8 cellular contexts compared by ENCODE assay signal in the genomic region with DNA sequence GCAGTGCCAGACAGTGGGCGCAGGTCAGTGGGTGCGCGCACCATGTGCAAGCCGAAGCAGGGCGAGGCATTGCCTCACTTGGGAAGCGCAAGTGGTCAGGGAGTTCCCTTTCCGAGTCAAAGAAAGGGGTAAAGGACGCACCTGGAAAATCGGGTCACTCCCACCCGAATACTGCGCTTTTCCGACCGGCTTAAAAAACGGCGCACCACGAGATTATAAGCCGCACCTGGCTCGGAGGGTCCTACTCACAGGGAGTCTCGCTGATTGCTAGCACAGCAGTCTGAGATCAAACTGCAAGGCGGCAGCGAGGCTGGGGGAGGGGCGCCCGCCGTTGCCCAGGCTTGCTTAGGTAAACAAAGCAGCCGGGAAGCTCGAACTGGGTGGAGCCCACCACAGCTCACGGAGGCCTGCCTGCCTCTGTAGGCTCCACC.
A peak's percentile ranks its signal among the peaks of the same experiment; 100 is the strongest.
DNase-seq lines count a peak whose midpoint lies in the region; ATAC-seq and TF ChIP-seq lines count a peak whose summit lies in the region.
"Not testable (repeated sequence)": the region's sequence is repeated elsewhere in the genome, so short reads cannot be mapped to it uniquely, and the experiment has no call there.

No MANE protein-coding gene starts in this region.

- H3K4me1 ChIP-seq in CD8-positive, alpha-beta memory T cell (ENCODE audit: insufficient read depth, low read length); PC-3 (ENCODE audit: insufficient read depth, low read length); right atrium auricular region; mucosa of rectum (ENCODE audit: control insufficient read depth in 2 of 2, insufficient read depth in 2 of 2, low read length in 2 of 2): not testable (repeated sequence)

- H3K27me3 Mint-ChIP-seq in CD8-positive, alpha-beta memory T cell = peaks cover 8 to 17% of the 10 kb centered on the region in 2 donors
- not testable (repeated sequence) for H3K27me3 Mint-ChIP-seq in activated T-cell treated with anti-CD3 and anti-CD28 coated beads, Interleukin-2, amount 50 U/mL, for 24 hours; stimulated activated naive CD8-positive, alpha-beta T cell treated with anti-CD3 and anti-CD28 coated beads, Interleukin-15, Interleukin-2, amounts not matched to agents 100 ng/mL and 50 ng/mL, for 24 hours

- not testable (repeated sequence) for H3F3A ChIP-seq in PC-3 (ENCODE audit: low read length, unreplicated experiment)

- H3K27ac ChIP-seq in CD8-positive, alpha-beta memory T cell (ENCODE audit: low read depth, low read length); right atrium auricular region; mucosa of rectum (ENCODE audit: low read depth in 2 of 2, low read length in 2 of 2): not testable (repeated sequence)
- peak overlapping the region; percentile 13; the same call in 1 of the 2 replicates for H3K27ac ChIP-seq in PC-3 (ENCODE audit: low read length)

- not testable (repeated sequence) for BruUV-seq in PC-3 (replicated peaks; lab: Mats Ljungman, UMichigan)

- not testable (repeated sequence) for H3K9me2 ChIP-seq in PC-3 (replicated peaks; ENCODE audit: low read length)

- not testable (repeated sequence) for H3K4me2 ChIP-seq in PC-3 (ENCODE audit: low read length)

- H4K20me1 ChIP-seq in PC-3 (ENCODE audit: low read length) = not testable (repeated sequence)

- DNase-seq in CD8-positive, alpha-beta memory T cell = peak in 2 of 5 donors; percentile 1 to 6
- peak; percentile 2 to 88 (median 77) for DNase-seq in NCI-H1417 (lab: John Stamatoyannopoulos, UW)
- DNase-seq in PC-3; right atrium auricular region (ENCODE audit: low spot score): not testable (repeated sequence)
- DNase-seq in activated T-cell treated with anti-CD3 and anti-CD28 coated beads, Interleukin-2, amount 50 U/mL, for 24 hours = peak; percentile 42
- DNase-seq in central memory CD4-positive, alpha-beta T cell = peak; percentile 1

- not testable (repeated sequence) for TF ChIP-seq CTCF in PC-3 (conservative IDR thresholded peaks at IDR 0.05; ENCODE audit: low read depth, low read length); right atrium auricular region (IDR thresholded peaks at IDR 0.05)

- H3K9me3 ChIP-seq in CD8-positive, alpha-beta memory T cell (ENCODE audit: low read length); PC-3 (ENCODE audit: low read length); right atrium auricular region; mucosa of rectum (ENCODE audit: control insufficient read depth in 2 of 2, low read length in 2 of 2): not testable (repeated sequence)

- H3K27ac Mint-ChIP-seq in CD8-positive, alpha-beta memory T cell = peak overlapping the region in 5 of 8 donors; percentile 23 to 80 (median 38)
- H3K27ac Mint-ChIP-seq in activated T-cell treated with anti-CD3 and anti-CD28 coated beads, Interleukin-2, amount 50 U/mL, for 24 hours = peak overlapping the region; percentile 7
- peak overlapping the region; percentile 10 for H3K27ac Mint-ChIP-seq in stimulated activated naive CD8-positive, alpha-beta T cell treated with anti-CD3 and anti-CD28 coated beads, Interleukin-15, Interleukin-2, amounts not matched to agents 100 ng/mL and 50 ng/mL, for 24 hours

- not testable (repeated sequence) for H3K4me1 Mint-ChIP-seq in CD8-positive, alpha-beta memory T cell; activated T-cell treated with anti-CD3 and anti-CD28 coated beads, Interleukin-2, amount 50 U/mL, for 24 hours (ENCODE audit: low read depth); stimulated activated naive CD8-positive, alpha-beta T cell treated with anti-CD3 and anti-CD28 coated beads, Interleukin-15, Interleukin-2, amounts not matched to agents 100 ng/mL and 50 ng/mL, for 24 hours (ENCODE audit: low read depth)

- H3K36me3 Mint-ChIP-seq in CD8-positive, alpha-beta memory T cell; activated T-cell treated with anti-CD3 and anti-CD28 coated beads, Interleukin-2, amount 50 U/mL, for 24 hours (ENCODE audit: low read depth); stimulated activated naive CD8-positive, alpha-beta T cell treated with anti-CD3 and anti-CD28 coated beads, Interleukin-15, Interleukin-2, amounts not matched to agents 100 ng/mL and 50 ng/mL, for 24 hours (ENCODE audit: low read depth): not testable (repeated sequence)

- not testable (repeated sequence) for ATAC-seq in PC-3

- not testable (repeated sequence) for H3K27me3 ChIP-seq in CD8-positive, alpha-beta memory T cell (ENCODE audit: insufficient read depth, low read length, poor library complexity, severe bottlenecking); PC-3 (ENCODE audit: low read length); right atrium auricular region; mucosa of rectum (ENCODE audit: control insufficient read depth in 2 of 2, insufficient read depth in 2 of 2, low read length in 2 of 2)

- H2AFZ ChIP-seq in PC-3 (ENCODE audit: low read length) = not testable (repeated sequence)

- H3K9ac ChIP-seq in PC-3 (ENCODE audit: low read length) = peak overlapping the region; percentile 49; the same call in 1 of the 2 replicates
- not testable (repeated sequence) for H3K9ac ChIP-seq in mucosa of rectum (ENCODE audit: low read depth in 1 of 2, low read length in 2 of 2)

- H3K4me3 ChIP-seq in CD8-positive, alpha-beta memory T cell (ENCODE audit: low read length) = not testable (repeated sequence)
- peak overlapping the region; percentile 65 for H3K4me3 ChIP-seq in PC-3 (ENCODE audit: low read length)
- H3K4me3 ChIP-seq in right atrium auricular region = peak overlapping the region; percentile 14 to 27
- peak overlapping the region; percentile 32 to 48 for H3K4me3 ChIP-seq in mucosa of rectum (ENCODE audit: low read length in 2 of 2)

- peaks cover 23% of the 10 kb centered on the region for H3K79me2 ChIP-seq in PC-3 (ENCODE audit: low read length)

- POLR2A ChIA-PET in CD8-positive, alpha-beta memory T cell (lab: Charles Lee); PC-3 (lab: Charles Lee; ENCODE audit: unreplicated experiment): not testable (repeated sequence)

- H3K36me3 ChIP-seq in CD8-positive, alpha-beta memory T cell (ENCODE audit: insufficient read depth, low read length); PC-3 (ENCODE audit: low read depth, low read length); right atrium auricular region; mucosa of rectum (ENCODE audit: control insufficient read depth in 2 of 2, insufficient read depth in 2 of 2, low read length in 2 of 2): not testable (repeated sequence)

- intact Hi-C loops in PC-3 (cut with micrococcal nuclease) = not testable (repeated sequence)

- CTCF ChIA-PET in CD8-positive, alpha-beta memory T cell (lab: Charles Lee); PC-3 (lab: Charles Lee): not testable (repeated sequence)

- H3K4me3 Mint-ChIP-seq in CD8-positive, alpha-beta memory T cell = peak overlapping the region; percentile 41 to 91 (median 66)
- peak overlapping the region; percentile 79 for H3K4me3 Mint-ChIP-seq in activated T-cell treated with anti-CD3 and anti-CD28 coated beads, Interleukin-2, amount 50 U/mL, for 24 hours
- peak overlapping the region; percentile 52 for H3K4me3 Mint-ChIP-seq in stimulated activated naive CD8-positive, alpha-beta T cell treated with anti-CD3 and anti-CD28 coated beads, Interleukin-15, Interleukin-2, amounts not matched to agents 100 ng/mL and 50 ng/mL, for 24 hours

- not testable (repeated sequence) for H3K9me3 Mint-ChIP-seq in CD8-positive, alpha-beta memory T cell; activated T-cell treated with anti-CD3 and anti-CD28 coated beads, Interleukin-2, amount 50 U/mL, for 24 hours; stimulated activated naive CD8-positive, alpha-beta T cell treated with anti-CD3 and anti-CD28 coated beads, Interleukin-15, Interleukin-2, amounts not matched to agents 100 ng/mL and 50 ng/mL, for 24 hours
